1 cellular context compared by ENCODE assay signal in genomic region chr7:143263266-143264195, GRCh38.
TF ChIP-seq lines count a peak whose summit lies in the region.

TSS of gene GSTK1 (plus strand) at chr7:143263441. CDS start at chr7:143263514, 73 bp downstream.

TF ChIP-seq in HepG2, 621 proteins besides CTCF, POLR2A, EP300 and RAD21 (continued from another document and continues in another):
- peak; percentile 61; the same call in 1 of the 2 replicates for TF ChIP-seq YEATS2 (CRISPR knock-in tag; IDR thresholded peaks at IDR 0.05; ENCODE audit: borderline replicate concordance)
- TF ChIP-seq NFE2 (CRISPR knock-in tag; IDR thresholded peaks at IDR 0.05), result no peak
- TF ChIP-seq ZNF512 (CRISPR knock-in tag; IDR thresholded peaks at IDR 0.05), result no peak
- peak; percentile 88 for TF ChIP-seq SRSF1 (optimal IDR thresholded peaks at IDR 0.05; ENCODE audit: low read depth, low read length)
- peak; percentile 69 for TF ChIP-seq ZSCAN31 (CRISPR knock-in tag; IDR thresholded peaks at IDR 0.05; ENCODE audit: low read depth)
- no peak for TF ChIP-seq PRPF4 (IDR thresholded peaks at IDR 0.05; ENCODE audit: low read depth, low read length, poor library complexity, severe bottlenecking)
- TF ChIP-seq CSRNP1 (CRISPR knock-in tag; IDR thresholded peaks at IDR 0.05), result 0 out of 2 replicates have a peak, but pooled peaks have one; percentile 40
- TF ChIP-seq, protein P1, sequence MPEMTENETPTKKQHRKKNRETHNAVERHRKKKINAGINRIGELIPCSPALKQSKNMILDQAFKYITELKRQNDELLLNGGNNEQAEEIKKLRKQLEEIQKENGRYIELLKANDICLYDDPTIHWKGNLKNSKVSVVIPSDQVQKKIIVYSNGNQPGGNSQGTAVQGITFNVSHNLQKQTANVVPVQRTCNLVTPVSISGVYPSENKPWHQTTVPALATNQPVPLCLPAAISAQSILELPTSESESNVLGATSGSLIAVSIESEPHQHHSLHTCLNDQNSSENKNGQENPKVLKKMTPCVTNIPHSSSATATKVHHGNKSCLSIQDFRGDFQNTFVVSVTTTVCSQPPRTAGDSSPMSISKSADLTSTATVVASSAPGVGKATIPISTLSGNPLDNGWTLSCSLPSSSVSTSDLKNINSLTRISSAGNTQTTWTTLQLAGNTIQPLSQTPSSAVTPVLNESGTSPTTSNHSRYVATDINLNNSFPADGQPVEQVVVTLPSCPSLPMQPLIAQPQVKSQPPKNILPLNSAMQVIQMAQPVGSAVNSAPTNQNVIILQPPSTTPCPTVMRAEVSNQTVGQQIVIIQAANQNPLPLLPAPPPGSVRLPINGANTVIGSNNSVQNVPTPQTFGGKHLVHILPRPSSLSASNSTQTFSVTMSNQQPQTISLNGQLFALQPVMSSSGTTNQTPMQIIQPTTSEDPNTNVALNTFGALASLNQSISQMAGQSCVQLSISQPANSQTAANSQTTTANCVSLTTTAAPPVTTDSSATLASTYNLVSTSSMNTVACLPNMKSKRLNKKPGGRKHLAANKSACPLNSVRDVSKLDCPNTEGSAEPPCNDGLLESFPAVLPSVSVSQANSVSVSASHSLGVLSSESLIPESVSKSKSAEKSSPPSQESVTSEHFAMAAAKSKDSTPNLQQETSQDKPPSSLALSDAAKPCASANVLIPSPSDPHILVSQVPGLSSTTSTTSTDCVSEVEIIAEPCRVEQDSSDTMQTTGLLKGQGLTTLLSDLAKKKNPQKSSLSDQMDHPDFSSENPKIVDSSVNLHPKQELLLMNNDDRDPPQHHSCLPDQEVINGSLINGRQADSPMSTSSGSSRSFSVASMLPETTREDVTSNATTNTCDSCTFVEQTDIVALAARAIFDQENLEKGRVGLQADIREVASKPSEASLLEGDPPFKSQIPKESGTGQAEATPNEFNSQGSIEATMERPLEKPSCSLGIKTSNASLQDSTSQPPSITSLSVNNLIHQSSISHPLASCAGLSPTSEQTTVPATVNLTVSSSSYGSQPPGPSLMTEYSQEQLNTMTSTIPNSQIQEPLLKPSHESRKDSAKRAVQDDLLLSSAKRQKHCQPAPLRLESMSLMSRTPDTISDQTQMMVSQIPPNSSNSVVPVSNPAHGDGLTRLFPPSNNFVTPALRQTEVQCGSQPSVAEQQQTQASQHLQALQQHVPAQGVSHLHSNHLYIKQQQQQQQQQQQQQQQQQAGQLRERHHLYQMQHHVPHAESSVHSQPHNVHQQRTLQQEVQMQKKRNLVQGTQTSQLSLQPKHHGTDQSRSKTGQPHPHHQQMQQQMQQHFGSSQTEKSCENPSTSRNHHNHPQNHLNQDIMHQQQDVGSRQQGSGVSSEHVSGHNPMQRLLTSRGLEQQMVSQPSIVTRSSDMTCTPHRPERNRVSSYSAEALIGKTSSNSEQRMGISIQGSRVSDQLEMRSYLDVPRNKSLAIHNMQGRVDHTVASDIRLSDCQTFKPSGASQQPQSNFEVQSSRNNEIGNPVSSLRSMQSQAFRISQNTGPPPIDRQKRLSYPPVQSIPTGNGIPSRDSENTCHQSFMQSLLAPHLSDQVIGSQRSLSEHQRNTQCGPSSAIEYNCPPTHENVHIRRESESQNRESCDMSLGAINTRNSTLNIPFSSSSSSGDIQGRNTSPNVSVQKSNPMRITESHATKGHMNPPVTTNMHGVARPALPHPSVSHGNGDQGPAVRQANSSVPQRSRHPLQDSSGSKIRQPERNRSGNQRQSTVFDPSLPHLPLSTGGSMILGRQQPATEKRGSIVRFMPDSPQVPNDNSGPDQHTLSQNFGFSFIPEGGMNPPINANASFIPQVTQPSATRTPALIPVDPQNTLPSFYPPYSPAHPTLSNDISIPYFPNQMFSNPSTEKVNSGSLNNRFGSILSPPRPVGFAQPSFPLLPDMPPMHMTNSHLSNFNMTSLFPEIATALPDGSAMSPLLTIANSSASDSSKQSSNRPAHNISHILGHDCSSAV (CRISPR knock-in tag; IDR thresholded peaks at IDR 0.05; ENCODE audit: borderline replicate concordance), result no peak
- TF ChIP-seq FOXK1 (CRISPR knock-in tag; IDR thresholded peaks at IDR 0.05; ENCODE audit: borderline replicate concordance, low read depth), result peak; percentile 52; the same call in 1 of the 2 replicates
- no peak; the same call in 1 of the 2 replicates for TF ChIP-seq ZNF746 (CRISPR knock-in tag; IDR thresholded peaks at IDR 0.05)
- TF ChIP-seq, protein P2, sequence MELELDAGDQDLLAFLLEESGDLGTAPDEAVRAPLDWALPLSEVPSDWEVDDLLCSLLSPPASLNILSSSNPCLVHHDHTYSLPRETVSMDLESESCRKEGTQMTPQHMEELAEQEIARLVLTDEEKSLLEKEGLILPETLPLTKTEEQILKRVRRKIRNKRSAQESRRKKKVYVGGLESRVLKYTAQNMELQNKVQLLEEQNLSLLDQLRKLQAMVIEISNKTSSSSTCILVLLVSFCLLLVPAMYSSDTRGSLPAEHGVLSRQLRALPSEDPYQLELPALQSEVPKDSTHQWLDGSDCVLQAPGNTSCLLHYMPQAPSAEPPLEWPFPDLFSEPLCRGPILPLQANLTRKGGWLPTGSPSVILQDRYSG (CRISPR knock-in tag; IDR thresholded peaks at IDR 0.05), result no peak
- TF ChIP-seq, protein P3, sequence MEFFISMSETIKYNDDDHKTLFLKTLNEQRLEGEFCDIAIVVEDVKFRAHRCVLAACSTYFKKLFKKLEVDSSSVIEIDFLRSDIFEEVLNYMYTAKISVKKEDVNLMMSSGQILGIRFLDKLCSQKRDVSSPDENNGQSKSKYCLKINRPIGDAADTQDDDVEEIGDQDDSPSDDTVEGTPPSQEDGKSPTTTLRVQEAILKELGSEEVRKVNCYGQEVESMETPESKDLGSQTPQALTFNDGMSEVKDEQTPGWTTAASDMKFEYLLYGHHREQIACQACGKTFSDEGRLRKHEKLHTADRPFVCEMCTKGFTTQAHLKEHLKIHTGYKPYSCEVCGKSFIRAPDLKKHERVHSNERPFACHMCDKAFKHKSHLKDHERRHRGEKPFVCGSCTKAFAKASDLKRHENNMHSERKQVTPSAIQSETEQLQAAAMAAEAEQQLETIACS (CRISPR knock-in tag; IDR thresholded peaks at IDR 0.05), result no peak
- TF ChIP-seq ZNF281 (CRISPR knock-in tag; IDR thresholded peaks at IDR 0.05; ENCODE audit: borderline replicate concordance), result no peak
- TF ChIP-seq, protein P4, sequence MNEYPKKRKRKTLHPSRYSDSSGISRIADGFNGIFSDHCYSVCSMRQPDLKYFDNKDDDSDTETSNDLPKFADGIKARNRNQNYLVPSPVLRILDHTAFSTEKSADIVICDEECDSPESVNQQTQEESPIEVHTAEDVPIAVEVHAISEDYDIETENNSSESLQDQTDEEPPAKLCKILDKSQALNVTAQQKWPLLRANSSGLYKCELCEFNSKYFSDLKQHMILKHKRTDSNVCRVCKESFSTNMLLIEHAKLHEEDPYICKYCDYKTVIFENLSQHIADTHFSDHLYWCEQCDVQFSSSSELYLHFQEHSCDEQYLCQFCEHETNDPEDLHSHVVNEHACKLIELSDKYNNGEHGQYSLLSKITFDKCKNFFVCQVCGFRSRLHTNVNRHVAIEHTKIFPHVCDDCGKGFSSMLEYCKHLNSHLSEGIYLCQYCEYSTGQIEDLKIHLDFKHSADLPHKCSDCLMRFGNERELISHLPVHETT (CRISPR knock-in tag; conservative IDR thresholded peaks at IDR 0.05), result no peak; the same call in 1 of the 2 replicates
- no peak for TF ChIP-seq HMGA1 (CRISPR knock-in tag; conservative IDR thresholded peaks at IDR 0.05)
- TF ChIP-seq, protein P5, sequence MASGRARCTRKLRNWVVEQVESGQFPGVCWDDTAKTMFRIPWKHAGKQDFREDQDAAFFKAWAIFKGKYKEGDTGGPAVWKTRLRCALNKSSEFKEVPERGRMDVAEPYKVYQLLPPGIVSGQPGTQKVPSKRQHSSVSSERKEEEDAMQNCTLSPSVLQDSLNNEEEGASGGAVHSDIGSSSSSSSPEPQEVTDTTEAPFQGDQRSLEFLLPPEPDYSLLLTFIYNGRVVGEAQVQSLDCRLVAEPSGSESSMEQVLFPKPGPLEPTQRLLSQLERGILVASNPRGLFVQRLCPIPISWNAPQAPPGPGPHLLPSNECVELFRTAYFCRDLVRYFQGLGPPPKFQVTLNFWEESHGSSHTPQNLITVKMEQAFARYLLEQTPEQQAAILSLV (CRISPR knock-in tag; IDR thresholded peaks at IDR 0.05; ENCODE audit: borderline replicate concordance), result peak; percentile 93; the same call in 1 of the 2 replicates
- TF ChIP-seq ZEB1 (IDR thresholded peaks at IDR 0.05; ENCODE audit: insufficient replicate concordance, low read depth), result peak; percentile 48
- TF ChIP-seq, protein P6, sequence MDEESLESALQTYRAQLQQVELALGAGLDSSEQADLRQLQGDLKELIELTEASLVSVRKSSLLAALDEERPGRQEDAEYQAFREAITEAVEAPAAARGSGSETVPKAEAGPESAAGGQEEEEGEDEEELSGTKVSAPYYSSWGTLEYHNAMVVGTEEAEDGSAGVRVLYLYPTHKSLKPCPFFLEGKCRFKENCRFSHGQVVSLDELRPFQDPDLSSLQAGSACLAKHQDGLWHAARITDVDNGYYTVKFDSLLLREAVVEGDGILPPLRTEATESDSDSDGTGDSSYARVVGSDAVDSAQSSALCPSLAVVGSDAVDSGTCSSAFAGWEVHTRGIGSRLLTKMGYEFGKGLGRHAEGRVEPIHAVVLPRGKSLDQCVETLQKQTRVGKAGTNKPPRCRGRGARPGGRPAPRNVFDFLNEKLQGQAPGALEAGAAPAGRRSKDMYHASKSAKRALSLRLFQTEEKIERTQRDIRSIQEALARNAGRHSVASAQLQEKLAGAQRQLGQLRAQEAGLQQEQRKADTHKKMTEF (CRISPR knock-in tag; IDR thresholded peaks at IDR 0.05), result peak; percentile 83
- peak; percentile 79; the same call in 1 of the 2 replicates for TF ChIP-seq GATA4 (IDR thresholded peaks at IDR 0.05; ENCODE audit: borderline replicate concordance, low read depth)
- TF ChIP-seq, protein P7, sequence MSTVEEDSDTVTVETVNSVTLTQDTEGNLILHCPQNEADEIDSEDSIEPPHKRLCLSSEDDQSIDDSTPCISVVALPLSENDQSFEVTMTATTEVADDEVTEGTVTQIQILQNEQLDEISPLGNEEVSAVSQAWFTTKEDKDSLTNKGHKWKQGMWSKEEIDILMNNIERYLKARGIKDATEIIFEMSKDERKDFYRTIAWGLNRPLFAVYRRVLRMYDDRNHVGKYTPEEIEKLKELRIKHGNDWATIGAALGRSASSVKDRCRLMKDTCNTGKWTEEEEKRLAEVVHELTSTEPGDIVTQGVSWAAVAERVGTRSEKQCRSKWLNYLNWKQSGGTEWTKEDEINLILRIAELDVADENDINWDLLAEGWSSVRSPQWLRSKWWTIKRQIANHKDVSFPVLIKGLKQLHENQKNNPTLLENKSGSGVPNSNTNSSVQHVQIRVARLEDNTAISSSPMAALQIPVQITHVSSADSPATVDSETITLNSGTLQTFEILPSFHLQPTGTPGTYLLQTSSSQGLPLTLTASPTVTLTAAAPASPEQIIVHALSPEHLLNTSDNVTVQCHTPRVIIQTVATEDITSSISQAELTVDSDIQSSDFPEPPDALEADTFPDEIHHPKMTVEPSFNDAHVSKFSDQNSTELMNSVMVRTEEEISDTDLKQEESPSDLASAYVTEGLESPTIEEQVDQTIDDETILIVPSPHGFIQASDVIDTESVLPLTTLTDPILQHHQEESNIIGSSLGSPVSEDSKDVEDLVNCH (CRISPR knock-in tag; IDR thresholded peaks at IDR 0.05), result no peak
- peak; percentile 93 for TF ChIP-seq SAP130 (CRISPR knock-in tag; IDR thresholded peaks at IDR 0.05; ENCODE audit: low read depth)
- 0 out of 2 replicates have a peak, but pooled peaks have one; percentile 53 for TF ChIP-seq ZNF510 (CRISPR knock-in tag; IDR thresholded peaks at IDR 0.05; ENCODE audit: low read depth)
- peak; percentile 86; the same call in 1 of the 2 replicates for TF ChIP-seq FOXC1 (CRISPR knock-in tag; IDR thresholded peaks at IDR 0.05; ENCODE audit: borderline replicate concordance)
- TF ChIP-seq SOX6 (IDR thresholded peaks at IDR 0.05), result no peak
- peak; percentile 70 for TF ChIP-seq SOX6 (CRISPR knock-in tag; IDR thresholded peaks at IDR 0.05)
- TF ChIP-seq ZNF839 (CRISPR knock-in tag; IDR thresholded peaks at IDR 0.05; ENCODE audit: borderline replicate concordance), result 0 out of 2 replicates have a peak, but pooled peaks have one; percentile 13
- TF ChIP-seq MTA3 (CRISPR knock-in tag; IDR thresholded peaks at IDR 0.05), result no peak
